33 cellular contexts compared by ENCODE assay signal in the genomic region with DNA sequence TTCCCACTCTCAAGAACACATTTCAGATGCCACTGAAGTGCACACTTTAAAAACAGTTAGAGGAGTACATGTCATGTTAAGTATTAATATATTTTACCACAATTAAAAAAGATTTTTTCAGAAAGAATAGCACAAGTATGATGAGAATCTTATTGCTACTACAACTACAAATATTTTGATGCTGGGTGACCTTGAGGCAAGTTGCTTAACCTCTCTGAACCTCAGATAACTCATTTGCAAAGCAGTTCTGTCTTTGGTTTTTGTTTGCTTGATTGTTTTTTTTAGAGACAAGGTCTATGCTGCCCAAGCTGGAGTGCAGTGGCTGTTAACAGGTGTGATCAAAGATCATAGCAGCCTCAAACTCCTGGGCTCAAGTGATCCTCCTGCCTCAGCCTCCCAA.
"Had no signal": no experiment of that assay in that cellular context is flagged by ENCODE, and none has a peak within 500 bp of the region (broad histone marks: within the 10 kb centered on the region; RNA-seq: fewer than 3 reads in every experiment).

No MANE protein-coding gene starts in this region.

- DNase-seq: Kasumi-1, MG63, MM.1S, MV-4-11, NCI-H1048, NCI-H1092, NCI-H1092 treated with DMSO at 0.1 percent for 48 hours, NCI-H1105, NCI-H1105 treated with DMSO at 0.1 percent for 48 hours, NCI-H1417, NCI-H1417 treated with DMSO at 0.1 percent for 48 hours, NCI-H1436, NCI-H1436 treated with DMSO at 0.1 percent for 48 hours, NCI-H146, NCI-H1694, NCI-H1694 treated with DMSO at 0.1 percent for 48 hours, NCI-H187, NCI-H187 treated with DMSO at 0.1 percent for 48 hours, NCI-H1930, NCI-H2029, NCI-H2029 treated with DMSO at 0.1 percent for 48 hours, NCI-H2081, NCI-H2081 treated with DMSO at 0.1 percent for 48 hours, NCI-H2107, NCI-H2171, NCI-H2171 treated with DMSO at 0.1 percent for 48 hours, NCI-H2227 treated with DMSO at 0.1 percent for 48 hours, NCI-H226, NCI-H345, NCI-H446, NCI-H446 treated with DMSO at 0.1 percent for 48 hours, NCI-H510A, NCI-H510A treated with DMSO at 0.1 percent for 48 hours had no signal

- H3K36me3 ChIP-seq: MG63 had no signal

- H3K4me3 ChIP-seq: MG63 had no signal

- H3K9me3 ChIP-seq: MG63 had no signal
